Comparison of ENCODE assay signal across 19 cellular contexts in the genomic region with DNA sequence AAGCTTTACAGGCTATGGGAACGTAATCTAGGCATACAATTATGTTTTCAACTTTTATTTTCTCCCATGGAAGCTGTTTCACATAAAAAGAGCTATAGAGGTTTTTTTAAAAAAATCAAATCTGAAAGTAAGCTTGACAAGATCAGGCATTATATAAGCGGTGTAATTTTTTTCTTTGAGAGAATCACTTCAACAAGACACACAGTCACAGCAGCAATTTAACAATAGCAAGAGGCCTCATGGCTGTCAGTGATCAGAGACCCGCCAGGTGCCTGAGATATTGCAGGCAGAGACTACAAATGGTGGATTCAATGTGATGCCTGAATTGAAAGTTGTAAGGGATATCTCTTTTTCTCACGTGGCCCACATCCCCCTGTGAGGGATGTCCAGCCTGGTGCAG.
DNase-seq lines count a peak whose midpoint lies in the region; ATAC-seq and TF ChIP-seq lines count a peak whose summit lies in the region.
"Had no signal": no experiment of that assay in that cellular context is flagged by ENCODE, and none has a peak within 500 bp of the region (broad histone marks: within the 10 kb centered on the region; RNA-seq: fewer than 3 reads in every experiment).

No MANE protein-coding gene starts in this region.

- no peak for TF ChIP-seq POLR2A in ovary (IDR thresholded peaks at IDR 0.05)

- no peak overlapping the region for H3K4me2 ChIP-seq in OCI-LY7 (ENCODE audit: low read length)
- H3K4me2 ChIP-seq in neural cell (ENCODE audit: low read length): no peak overlapping the region
- H3K4me2 ChIP-seq: BLaER1 had no signal

- no peaks in the 10 kb centered on the region for H4K20me1 ChIP-seq in OCI-LY7 (ENCODE audit: insufficient read depth, low read length)
- no peaks in the 10 kb centered on the region for H4K20me1 ChIP-seq in neural cell (ENCODE audit: insufficient read depth)
- H4K20me1 ChIP-seq: BLaER1 had no signal

- no peak for ATAC-seq in HG03045 (IDR thresholded peaks at IDR 0.05; ENCODE audit: unreplicated experiment)
- ATAC-seq: CD8-positive, alpha-beta T cell; GM12878 had no signal

- no peaks in the 10 kb centered on the region for H3F3A ChIP-seq in neural cell (ENCODE audit: insufficient read depth, low read length, poor library complexity, severe bottlenecking)

- H3K79me2 ChIP-seq in OCI-LY7 (ENCODE audit: insufficient read depth, low read depth, low read length): no peaks in the 10 kb centered on the region
- H3K79me2 ChIP-seq in neural cell (replicated peaks; ENCODE audit: insufficient read depth, low read length): no peaks in the 10 kb centered on the region

- H3K27me3 ChIP-seq in neural cell (ENCODE audit: insufficient read depth, low read depth, low read length) (no peaks in the 10 kb centered on the region), ovary (no peaks in the 10 kb centered on the region)
- H3K27me3 ChIP-seq: BE2C, BLaER1 had no signal

- WGBS in ovary, 3 donors: 75 to 83% (median 82%) methylated on average over 4 of the region's 4 CpGs

- peak; percentile 77 for TF ChIP-seq EP300 in neural cell (conservative IDR thresholded peaks at IDR 0.05; ENCODE audit: poor library complexity, severe bottlenecking)
- no peak for TF ChIP-seq EP300 in ovary (IDR thresholded peaks at IDR 0.05)

- intact Hi-C loops in OCI-LY7 (cut with micrococcal nuclease; ENCODE audit: unreplicated experiment): no loop called here
- intact Hi-C loops in ovary (cut with DNase I): no loop called here

- BruUV-seq in OCI-LY7 (replicated peaks; lab: Mats Ljungman, UMichigan): no TSS peak

- TF ChIP-seq CTCF in OCI-LY7 (conservative IDR thresholded peaks at IDR 0.05; ENCODE audit: low read length): no peak
- no peak for TF ChIP-seq CTCF in neural cell (IDR thresholded peaks at IDR 0.05; ENCODE audit: poor library complexity, severe bottlenecking)
- TF ChIP-seq CTCF in ovary (IDR thresholded peaks at IDR 0.05): no peak

- H3K9ac ChIP-seq in neural cell (ENCODE audit: low read length): no peak overlapping the region
- H3K9ac ChIP-seq: BLaER1 had no signal

- H3K4me3 ChIP-seq in OCI-LY7 (ENCODE audit: low read depth, low read length, poor library complexity, severe bottlenecking) (no peak overlapping the region), neural cell (ENCODE audit: low read length) (no peak overlapping the region), ovary (no peak overlapping the region)
- H3K4me3 ChIP-seq: BLaER1, GM12878 had no signal

- peak overlapping the region; percentile 84 for H3K27ac ChIP-seq in KOPT-K1 (ENCODE audit: low read depth, low read length, poor library complexity, severe bottlenecking)
- no peak overlapping the region for H3K27ac ChIP-seq in OCI-LY7 (ENCODE audit: low read depth, low read length, poor library complexity, severe bottlenecking)
- no peak overlapping the region for H3K27ac ChIP-seq in neural cell (ENCODE audit: low read length)
- H3K27ac ChIP-seq in ovary: no peak overlapping the region
- H3K27ac ChIP-seq: BLaER1, C4-2B had no signal

- POLR2A ChIA-PET in OCI-LY7 (lab: Charles Lee): no interaction called here

- H3K36me3 ChIP-seq in KOPT-K1 (ENCODE audit: insufficient read depth, low read length): peaks cover 4% of the 10 kb centered on the region
- no peaks in the 10 kb centered on the region for H3K36me3 ChIP-seq in OCI-LY7 (ENCODE audit: insufficient read depth, low read length)
- no peaks in the 10 kb centered on the region for H3K36me3 ChIP-seq in neural cell (ENCODE audit: insufficient read depth, low read length)
- no peaks in the 10 kb centered on the region for H3K36me3 ChIP-seq in ovary
- H3K36me3 ChIP-seq: BE2C had no signal

- no peak for TF ChIP-seq RAD21 in neural cell (conservative IDR thresholded peaks at IDR 0.05)

- H2AFZ ChIP-seq in OCI-LY7 (ENCODE audit: low read length): peak overlapping the region; percentile 49; the same call in 1 of the 2 replicates
- no peak overlapping the region for H2AFZ ChIP-seq in neural cell (ENCODE audit: low read depth, low read length)

- no peaks in the 10 kb centered on the region for H3K9me2 ChIP-seq in OCI-LY7 (ENCODE audit: insufficient read depth, low read length)
- H3K9me2 ChIP-seq in neural cell (ENCODE audit: insufficient read depth, low read length): no peaks in the 10 kb centered on the region

- H3K9me3 ChIP-seq in KOPT-K1 (ENCODE audit: insufficient read depth, low read length, poor library complexity, severe bottlenecking) (no peaks in the 10 kb centered on the region), OCI-LY7 (ENCODE audit: low read length) (no peaks in the 10 kb centered on the region), neural cell (ENCODE audit: low read length) (no peaks in the 10 kb centered on the region), ovary (no peaks in the 10 kb centered on the region)
- H3K9me3 ChIP-seq: BE2C, Caco-2 had no signal

- DNase-seq in OCI-LY7 (ENCODE audit: low spot score) (no peak), C1 segment of cervical spinal cord (lab: John Stamatoyannopoulos, UW) (no peak), ovary (no peak)
- DNase-seq: 8988T; ACHN; BE2C; Caco-2; Calu3; CD4-positive, alpha-beta T cell; CD8-positive, alpha-beta T cell; DMS79 treated with DMSO at 0.1 percent for 48 hours; EL; GDM1 had no signal

- H3K4me1 ChIP-seq in OCI-LY7 (ENCODE audit: insufficient read depth, low read length, poor library complexity, severe bottlenecking) (no peaks in the 10 kb centered on the region), ovary (ENCODE audit: insufficient read depth) (no peaks in the 10 kb centered on the region)
- H3K4me1 ChIP-seq: BE2C, Caco-2 had no signal

- CTCF ChIA-PET in OCI-LY7 (lab: Charles Lee; ENCODE audit: unreplicated experiment): no interaction called here

TF ChIP-seq in neural cell, 6 proteins besides CTCF, POLR2A, EP300 and RAD21:
- peak; percentile 82 for TF ChIP-seq POLR2AphosphoS5 (IDR thresholded peaks at IDR 0.05)
- TF ChIP-seq SMC3 (conservative IDR thresholded peaks at IDR 0.05; ENCODE audit: poor library complexity): no peak
